18 cellular contexts compared by ENCODE assay signal in genomic region chr1:107225706-107226105, GRCh38.
DNase-seq lines count a peak whose midpoint lies in the region; ATAC-seq and TF ChIP-seq lines count a peak whose summit lies in the region.
"Had no signal": no experiment of that assay in that cellular context is flagged by ENCODE, and none has a peak within 500 bp of the region (broad histone marks: within the 10 kb centered on the region; RNA-seq: fewer than 3 reads in every experiment).

No MANE protein-coding gene starts in this region.

- H3K9ac ChIP-seq in SK-N-MC (ENCODE audit: insufficient read length) = no peak overlapping the region
- H3K9ac ChIP-seq: BLaER1, GM23248 had no signal

- no peak for TF ChIP-seq POLR2A in testis (IDR thresholded peaks at IDR 0.05)

- no peaks in the 10 kb centered on the region for H3K36me3 ChIP-seq in SK-N-MC (ENCODE audit: insufficient read depth, low read length)
- H3K36me3 ChIP-seq in testis (ENCODE audit: low read depth, missing control alignments) = no peaks in the 10 kb centered on the region
- H3K36me3 ChIP-seq: BLaER1 had no signal

- peak; percentile 51 for ATAC-seq in left colon
- ATAC-seq: GM12878 had no signal

- no peaks in the 10 kb centered on the region for H3K9me3 ChIP-seq in SK-N-MC (ENCODE audit: low read depth, low read length)
- H3K9me3 ChIP-seq in testis = no peaks in the 10 kb centered on the region

- no peaks in the 10 kb centered on the region for H3K36me3 Mint-ChIP-seq in mesothelial cell of epicardium
- H3K36me3 Mint-ChIP-seq: CD8-positive, alpha-beta memory T cell; IgD-negative memory B cell had no signal

- intact Hi-C loops in left colon (cut with DNase I, micrococcal nuclease) = no loop called here
- intact Hi-C loops in testis (cut with DNase I; ENCODE audit: low total_unique reads) = no loop called here

- no peaks in the 10 kb centered on the region for H3K4me1 Mint-ChIP-seq in mesothelial cell of epicardium
- H3K4me1 Mint-ChIP-seq: CD8-positive, alpha-beta memory T cell had no signal

- DNase-seq in DMS53 (lab: John Stamatoyannopoulos, UW) = peak; percentile 14
- DNase-seq in DMS53 treated with DMSO at 0.1 percent for 48 hours (lab: John Stamatoyannopoulos, UW; ENCODE audit: unreplicated experiment) = no peak
- DNase-seq in NCI-H146 treated with DMSO at 0.1 percent for 48 hours (lab: John Stamatoyannopoulos, UW; ENCODE audit: unreplicated experiment) = peak; percentile 83
- no peak for DNase-seq in SK-N-MC (ENCODE audit: low read depth, low spot score)
- DNase-seq in left colon = no peak
- DNase-seq in HPDE6-E6E7 (ENCODE audit: extremely low spot score) = no peak
- no peak for DNase-seq in mesothelial cell of epicardium (ENCODE audit: low spot score in 2 of 2, unreplicated experiment in 2 of 2)
- DNase-seq in testis = no peak
- DNase-seq: AML-193; CD8-positive, alpha-beta memory T cell; DMS79; GM23248; HCEC 1CT; HFFc6 had no signal

- no peaks in the 10 kb centered on the region for H3K4me1 ChIP-seq in testis

- H3K27ac ChIP-seq in SK-N-MC (peak overlapping the region; percentile 89), testis (no peak overlapping the region)
- H3K27ac ChIP-seq: 22Rv1, GM23248 had no signal

- H3K27me3 ChIP-seq in testis = no peaks in the 10 kb centered on the region
- H3K27me3 ChIP-seq: BLaER1 had no signal

- no peak overlapping the region for H3K27ac Mint-ChIP-seq in mesothelial cell of epicardium
- H3K27ac Mint-ChIP-seq: CD8-positive, alpha-beta memory T cell; HFFc6 had no signal

- H3K4me3 ChIP-seq in SK-N-MC (peak overlapping the region; percentile 63), testis (no peak overlapping the region)
- H3K4me3 ChIP-seq: BLaER1, GM12878, GM23248 had no signal

- H3K9me3 Mint-ChIP-seq in mesothelial cell of epicardium = no peaks in the 10 kb centered on the region

- TF ChIP-seq CTCF in mesothelial cell of epicardium (IDR thresholded peaks at IDR 0.05; ENCODE audit: unreplicated experiment) = no peak
- TF ChIP-seq CTCF in testis (IDR thresholded peaks at IDR 0.05) = no peak

- 80 to 96% methylated on average over 1 of the region's 1 CpG for WGBS in testis, 2 donors

- no peak overlapping the region for H3K4me3 Mint-ChIP-seq in mesothelial cell of epicardium
- H3K4me3 Mint-ChIP-seq: CD8-positive, alpha-beta memory T cell; HFFc6; IgD-negative memory B cell had no signal

- H3K27me3 Mint-ChIP-seq in mesothelial cell of epicardium (ENCODE audit: low read depth) = no peaks in the 10 kb centered on the region
- H3K27me3 Mint-ChIP-seq: IgD-negative memory B cell had no signal

Comparison
In these comparisons a context has a peak if more than half of its experiments do, and no peak if none do; other contexts are left out.
1. DNase-seq: peak in DMS53 (single experiment) and NCI-H146 treated with DMSO at 0.1 percent for 48 hours (single experiment); none in DMS53 treated with DMSO at 0.1 percent for 48 hours (single experiment), SK-N-MC (single experiment), left colon (0 of 2), HPDE6-E6E7 (single experiment), mesothelial cell of epicardium (0 of 2) and testis (single experiment).